ENCODE assay signal across 9 cellular contexts in genomic region chr10:71456631-71457030, GRCh38. TPM values are rescaled to one million over a fixed set of nuclear protein-coding genes. Genes with fewer than 3 reads are reported as not detected.
"Had no signal": no experiment of that assay in that cellular context is flagged by ENCODE, and none has a peak within 500 bp of the region (broad histone marks: within the 10 kb centered on the region; RNA-seq: fewer than 3 reads in every experiment).

No MANE protein-coding gene starts in this region.

- H3K27ac ChIP-seq: HL-60 had no signal

- H3K4me3 Mint-ChIP-seq: GM23338, H9, HFFc6 had no signal

- FAIRE-seq: H1, H54, HepG2 had no signal

- H3K9me3 Mint-ChIP-seq: GM23338, H9, HFFc6, IgD-negative memory B cell had no signal

- H3K36me3 Mint-ChIP-seq: IgD-negative memory B cell had no signal

- H3K4me1 Mint-ChIP-seq: GM23338, H9, IgD-negative memory B cell had no signal

- H3K27ac Mint-ChIP-seq: GM23338, HFFc6, IgD-negative memory B cell had no signal

- H2AFZ ChIP-seq: GM23338 had no signal

- H3K4me2 ChIP-seq: GM23338 had no signal

- DNase-seq: H9, HCEC 1CT, HFFc6 had no signal

- ATAC-seq: GM23338, HepG2 had no signal

- H3K4me3 ChIP-seq: GM23338 had no signal

RNA-seq across cellular contexts. Expression of gene CDH23, which starts 59.9 kb away (rescaled TPM):
- total RNA-seq: HepG2 had no signal
- polyA plus RNA-seq: IgD-negative memory B cell had no signal
